In genomic region chr3:52246728-52247454, GRCh38 we compare ENCODE assay signal across 9 cellular contexts. TPM values are rescaled to one million over a fixed set of nuclear protein-coding genes. Genes with fewer than 3 reads are reported as not detected.
DNase-seq lines count a peak whose midpoint lies in the region; ATAC-seq, FAIRE-seq and TF ChIP-seq lines count a peak whose summit lies in the region.
"Had no signal": no experiment of that assay in that cellular context is flagged by ENCODE, and none has a peak within 500 bp of the region (broad histone marks: within the 10 kb centered on the region; RNA-seq: fewer than 3 reads in every experiment).

No MANE protein-coding gene starts in this region.

- H3K79me2 ChIP-seq in SK-N-SH (ENCODE audit: insufficient read depth), result no peaks in the 10 kb centered on the region

- H3F3A ChIP-seq in SK-N-SH (replicated peaks; ENCODE audit: insufficient read depth), result peaks cover 35% of the 10 kb centered on the region

- POLR2A ChIA-PET in SK-N-SH (lab: Yijun Ruan, JAX), result interaction anchor here (1.0 to 1.6 kb wide), 3 partner anchors 9 to 41 kb away, joined by 3 read pairs; partner anchors contain the start of gene GLYCTK

- ATAC-seq in psoas muscle, result peak in 2 of 4 donors; percentile 10 to 23

- no peak for DNase-seq in Calu3
- no peak for DNase-seq in SK-N-SH
- DNase-seq in esophagus muscularis mucosa (ENCODE audit: extremely low spot score), result no peak
- DNase-seq in psoas muscle, result peak in 1 of 2 donors; percentile 14
- DNase-seq in NAMALWA (ENCODE audit: low spot score), result no peak
- no peak for DNase-seq in hypothalamus (lab: John Stamatoyannopoulos, UW)
- no peak for DNase-seq in GM19239 (ENCODE audit: insufficient read length, low spot score)
- DNase-seq in NCI-H2107 treated with DMSO at 0.1 percent for 48 hours (lab: John Stamatoyannopoulos, UW; ENCODE audit: unreplicated experiment), result no peak
- DNase-seq: cortex of kidney had no signal

- H3K4me1 Mint-ChIP-seq in Calu3 (ENCODE audit: low read depth, unreplicated experiment), result no peaks in the 10 kb centered on the region

- H3K27ac Mint-ChIP-seq in Calu3 (ENCODE audit: unreplicated experiment), result peak overlapping the region; percentile 24

- H3K36me3 ChIP-seq in SK-N-SH (replicated peaks in 1 of 2; ENCODE audit: control insufficient read depth in 1 of 2, insufficient read depth in 2 of 2, low read length in 1 of 2), result peaks cover 5 to 17% of the 10 kb centered on the region in 2 experiments
- peaks cover 9 to 42% (median 36%) of the 10 kb centered on the region in 4 donors for H3K36me3 ChIP-seq in esophagus muscularis mucosa
- peaks cover 0 to 39% of the 10 kb centered on the region in 2 donors for H3K36me3 ChIP-seq in psoas muscle (ENCODE audit: insufficient read depth in 1 of 2, low read depth in 1 of 2)

- peak overlapping the region; percentile 49 for H3K4me3 Mint-ChIP-seq in Calu3 (ENCODE audit: low read depth, unreplicated experiment)

- TF ChIP-seq RAD21 in SK-N-SH (IDR thresholded peaks at IDR 0.05; ENCODE audit: low read length), result no peak

- intact Hi-C loops in Calu3 (cut with micrococcal nuclease; ENCODE audit: unreplicated experiment), result no loop called here
- intact Hi-C loops in esophagus muscularis mucosa (cut with DNase I), result no loop called here
- intact Hi-C loops in psoas muscle (cut with DNase I), result no loop called here

- FAIRE-seq in GM19239 (lab: Jason Lieb, UNC), result no peak

- H3K4me3 ChIP-seq in SK-N-SH (ENCODE audit: low read depth in 2 of 2, low read length in 1 of 2), result no peak overlapping the region; a peak in 1 of 4 replicates
- peak overlapping the region; percentile 65 to 83 (median 70) for H3K4me3 ChIP-seq in esophagus muscularis mucosa
- peak overlapping the region; percentile 70 for H3K4me3 ChIP-seq in psoas muscle

- H3K9me3 ChIP-seq in SK-N-SH, result no peaks in the 10 kb centered on the region
- H3K9me3 ChIP-seq in esophagus muscularis mucosa, result no peaks in the 10 kb centered on the region
- no peaks in the 10 kb centered on the region for H3K9me3 ChIP-seq in psoas muscle

- H3K27me3 Mint-ChIP-seq in Calu3 (ENCODE audit: unreplicated experiment), result no peaks in the 10 kb centered on the region

- H3K27me3 ChIP-seq in SK-N-SH (ENCODE audit: insufficient read depth) (no peaks in the 10 kb centered on the region), esophagus muscularis mucosa (no peaks in the 10 kb centered on the region), psoas muscle (ENCODE audit: insufficient read depth in 3 of 3, low read length in 2 of 3) (no peaks in the 10 kb centered on the region)

- H3K4me2 ChIP-seq in SK-N-SH, result peak overlapping the region; percentile 88; the same call in 1 of the 2 replicates

- no peaks in the 10 kb centered on the region for H3K9me2 ChIP-seq in SK-N-SH

- CTCF ChIA-PET in Calu3 (lab: Charles Lee), result no interaction called here
- CTCF ChIA-PET in SK-N-SH (lab: Yijun Ruan, JAX), result interaction anchor here (1.2 to 2.2 kb wide), 4 partner anchors 11 to 27 kb away, joined by 3 to 12 read pairs (median 6); no protein-coding TSS in a partner anchor

- no peaks in the 10 kb centered on the region for H3K9me3 Mint-ChIP-seq in Calu3 (ENCODE audit: low read depth, unreplicated experiment)

- H3K9ac ChIP-seq in SK-N-SH, result no peak overlapping the region

- WGBS in SK-N-SH (ENCODE audit: low lambda C conversion rate), result 100% methylated on average over 7 of the region's 14 CpGs
- WGBS in esophagus muscularis mucosa, result 84% methylated on average over 10 of the region's 14 CpGs
- 69 to 82% (median 74%) methylated on average over 14 of the region's 14 CpGs for WGBS in psoas muscle, 3 donors

- H4K20me1 ChIP-seq in SK-N-SH (ENCODE audit: insufficient read depth), result no peaks in the 10 kb centered on the region

- H3K27ac ChIP-seq in SK-N-SH (ENCODE audit: low read depth in 2 of 2, low read length in 1 of 2) (no peak overlapping the region; a peak in 1 of 4 replicates), esophagus muscularis mucosa (replicated peaks in 1 of 4) (peak overlapping the region; percentile 88 to 90 (median 90)), psoas muscle (no peak overlapping the region)

- TSS peak; percentile 21 for BruUV-seq in Calu3 (replicated peaks; lab: Mats Ljungman, UMichigan)

- no peak overlapping the region for H2AFZ ChIP-seq in SK-N-SH (ENCODE audit: low read depth)

- H3K36me3 Mint-ChIP-seq in Calu3 (ENCODE audit: insufficient read depth, unreplicated experiment), result peaks cover 41% of the 10 kb centered on the region

- peaks cover 4 to 36% of the 10 kb centered on the region in 2 experiments; a peak in 2 of 4 replicates for H3K4me1 ChIP-seq in SK-N-SH (ENCODE audit: control insufficient read depth in 1 of 2, insufficient read depth in 2 of 2, low read depth in 1 of 2, low read length in 1 of 2)
- H3K4me1 ChIP-seq in esophagus muscularis mucosa, result peaks cover 15 to 41% (median 37%) of the 10 kb centered on the region in 4 donors
- peaks cover 24% of the 10 kb centered on the region for H3K4me1 ChIP-seq in psoas muscle

- TF ChIP-seq CTCF in Calu3 (IDR thresholded peaks at IDR 0.05; ENCODE audit: unreplicated experiment) (no peak), SK-N-SH (IDR thresholded peaks at IDR 0.05) (no peak), esophagus muscularis mucosa (IDR thresholded peaks at IDR 0.05) (no peak), psoas muscle (IDR thresholded peaks at IDR 0.05) (no peak)

- TF ChIP-seq EP300 in SK-N-SH (IDR thresholded peaks at IDR 0.05; ENCODE audit: borderline replicate concordance in 1 of 2, low read depth in 1 of 2, low read length in 1 of 2), result no peak
- TF ChIP-seq EP300 in esophagus muscularis mucosa (IDR thresholded peaks at IDR 0.05), result no peak

- TF ChIP-seq POLR2A in esophagus muscularis mucosa (IDR thresholded peaks at IDR 0.05; ENCODE audit: low read depth), result no peak

TF ChIP-seq in SK-N-SH, 30 proteins besides CTCF, POLR2A, EP300 and RAD21:
- TF ChIP-seq FOXJ3 (CRISPR knock-in tag; IDR thresholded peaks at IDR 0.05) (no peak), TCF12 (IDR thresholded peaks at IDR 0.05) (no peak), YY1 (IDR thresholded peaks at IDR 0.05; ENCODE audit: low read depth) (0 out of 2 replicates have a peak, but pooled peaks have one; percentile 34)

RNA-seq across cellular contexts. Expression of gene PPM1M, which starts 1.3 kb away (rescaled TPM):
- total RNA-seq in Calu3 (2022) (6.5 and 7.1 TPM in 2 replicates), esophagus muscularis mucosa (10 to 100 TPM; 24.1 to 35.7 (median 32.4) TPM), psoas muscle (1 to 10 TPM; 2.1 to 7.5 (median 3.9) TPM)
- polyA plus RNA-seq in SK-N-SH (2012; rRNA removed) (19.2 and 23.9 TPM in 2 replicates), psoas muscle (1 to 10 TPM; 2.5 to 3.3 (median 2.6) TPM)
- polyA plus RNA-seq in SK-N-SH (2012; cell fraction: cytosol; rRNA removed), result 11.7 and 15.6 TPM in 2 replicates
- polyA plus RNA-seq in SK-N-SH (2012; cell fraction: nucleus; rRNA removed), result 56.2 and 60.9 TPM in 2 replicates

RNA-seq across cellular contexts. Expression of gene TWF2, which starts 7.9 kb away (rescaled TPM):
- total RNA-seq in Calu3 (2022) (48.1 and 49.1 TPM in 2 replicates), esophagus muscularis mucosa (10 to 100 TPM; 66.4 to 89.5 (median 79.9) TPM), psoas muscle (100 to 1,000 TPM in 3 of 4 donors, 10 to 100 TPM in 1; 74.9 to 224 (median 138) TPM)
- polyA plus RNA-seq in SK-N-SH (2012; rRNA removed) (157 and 188 TPM in 2 replicates), psoas muscle (100 to 1,000 TPM in 1 of 3 donors, 10 to 100 TPM in 2; 19.6 to 160 (median 74.6) TPM)
- 81.6 and 132 TPM in 2 replicates for polyA plus RNA-seq in SK-N-SH (2012; cell fraction: cytosol; rRNA removed)
- 125 and 150 TPM in 2 replicates for polyA plus RNA-seq in SK-N-SH (2012; cell fraction: nucleus; rRNA removed)

RNA-seq across cellular contexts. Expression of gene TLR9, which starts 21.4 kb away (rescaled TPM):
- 0.14 and 0.27 TPM in 2 replicates for total RNA-seq in Calu3 (2022)
- polyA plus RNA-seq in SK-N-SH (2012; rRNA removed), result 0.12 TPM in 1 of 2 replicates, not detected in the other
- polyA plus RNA-seq in SK-N-SH (2012; cell fraction: cytosol; rRNA removed), result not detected in 2 replicates
- polyA plus RNA-seq in SK-N-SH (2012; cell fraction: nucleus; rRNA removed), result 0.31 and 0.38 TPM in 2 replicates
- under 1 TPM in 3 of 4 donors, not detected in 1; 0.13 to 0.69 (median 0.17) TPM for total RNA-seq in esophagus muscularis mucosa
- under 1 TPM in 3 of 4 donors, not detected in 1; 0.34 to 0.55 (median 0.41) TPM for total RNA-seq in psoas muscle
- polyA plus RNA-seq in psoas muscle, result under 1 TPM; 0.04 to 0.14 (median 0.08) TPM

RNA-seq across cellular contexts. Expression of gene WDR82, which starts 31.6 kb away (rescaled TPM):
- total RNA-seq in Calu3 (2022) (55.4 and 59.7 TPM in 2 replicates), esophagus muscularis mucosa (100 to 1,000 TPM in 1 of 4 donors, 10 to 100 TPM in 3; 62.6 to 101 (median 80.9) TPM), psoas muscle (10 to 100 TPM; 62.1 to 93.1 (median 85.5) TPM)
- polyA plus RNA-seq in SK-N-SH (2012; rRNA removed) (41.2 and 57.8 TPM in 2 replicates), psoas muscle (10 to 100 TPM; 46.1 to 96.7 (median 53.4) TPM)
- polyA plus RNA-seq in SK-N-SH (2012; cell fraction: cytosol; rRNA removed), result 55.6 and 67.2 TPM in 2 replicates
- polyA plus RNA-seq in SK-N-SH (2012; cell fraction: nucleus; rRNA removed), result 11.1 and 24.5 TPM in 2 replicates

RNA-seq across cellular contexts. Expression of gene GLYCTK, which starts 40.7 kb away (rescaled TPM):
- total RNA-seq in Calu3 (2022) (9.4 and 10.7 TPM in 2 replicates), esophagus muscularis mucosa (1 to 10 TPM; 4.1 to 5.3 (median 4.8) TPM), psoas muscle (1 to 10 TPM; 3.0 to 7.2 (median 5.7) TPM)
- polyA plus RNA-seq in SK-N-SH (2012; rRNA removed) (16.8 and 18.8 TPM in 2 replicates), psoas muscle (10 to 100 TPM in 1 of 3 donors, 1 to 10 TPM in 2; 3.1 to 16.5 (median 4.2) TPM)
- polyA plus RNA-seq in SK-N-SH (2012; cell fraction: cytosol; rRNA removed), result 4.5 and 7.4 TPM in 2 replicates
- polyA plus RNA-seq in SK-N-SH (2012; cell fraction: nucleus; rRNA removed), result 76.2 and 100 TPM in 2 replicates

Comparison
In these comparisons a context has a peak if more than half of its experiments do, and no peak if none do; other contexts are left out.
1. H3K27ac ChIP-seq: peak in esophagus muscularis mucosa (4 of 4); none in SK-N-SH (0 of 2) and psoas muscle (single experiment).
2. H3K4me3 ChIP-seq: peak in esophagus muscularis mucosa (4 of 4) and psoas muscle (single experiment); none in SK-N-SH (0 of 2).